In the genomic region with DNA sequence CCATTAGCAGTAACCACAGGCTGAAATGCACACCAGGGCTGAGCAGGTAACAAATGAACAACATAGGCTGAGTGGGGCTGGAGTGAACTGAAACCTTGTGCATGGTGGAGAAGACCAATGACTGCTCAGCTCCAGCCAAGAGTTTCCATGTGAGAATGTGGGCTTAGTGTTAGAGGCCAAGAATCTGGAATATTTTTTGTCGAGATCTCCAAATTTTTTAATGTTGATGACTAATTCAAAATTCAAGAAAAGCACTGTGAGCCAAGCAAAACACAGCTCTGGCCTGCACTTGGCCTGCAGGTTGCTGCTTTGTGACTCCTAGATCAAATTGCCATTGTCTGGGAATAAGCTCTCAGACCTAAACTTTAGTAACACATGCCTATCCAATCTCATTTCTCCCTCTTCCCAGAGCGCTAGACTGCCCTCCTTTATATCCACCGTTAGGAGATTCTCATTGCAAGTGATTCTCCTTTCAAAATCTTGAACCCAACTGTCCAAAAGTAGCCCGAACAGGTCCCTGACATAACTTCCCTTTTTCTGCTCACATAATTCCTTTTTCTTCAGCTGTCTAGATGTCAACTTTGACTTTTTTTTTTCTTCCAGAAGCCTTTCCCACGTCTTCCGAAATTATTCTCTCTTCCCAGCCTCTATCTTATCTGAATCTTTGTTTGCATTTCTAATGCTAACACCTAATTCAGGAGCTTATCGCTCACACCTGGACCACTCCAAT, we compare ENCODE assay signal across 11 cellular contexts. TPM values are rescaled to one million over a fixed set of nuclear protein-coding genes. Genes with fewer than 3 reads are reported as not detected.
DNase-seq lines count a peak whose midpoint lies in the region; ATAC-seq and TF ChIP-seq lines count a peak whose summit lies in the region.
"Had no signal": no experiment of that assay in that cellular context is flagged by ENCODE, and none has a peak within 500 bp of the region (broad histone marks: within the 10 kb centered on the region; RNA-seq: fewer than 3 reads in every experiment).

No MANE protein-coding gene starts in this region.

- no peaks in the 10 kb centered on the region for H3K36me3 Mint-ChIP-seq in endodermal cell (ENCODE audit: low read depth)
- H3K36me3 Mint-ChIP-seq in activated T-cell treated with anti-CD3 and anti-CD28 coated beads, Interleukin-2, amount 50 U/mL, for 4 hours (ENCODE audit: insufficient read depth), result peaks cover 20% of the 10 kb centered on the region

- BruUV-seq in IMR-90 (replicated peaks; lab: Mats Ljungman, UMichigan), result no TSS peak

- POLR2A ChIA-PET in IMR-90 (lab: Charles Lee; ENCODE audit: unreplicated experiment), result no interaction called here

- no peaks in the 10 kb centered on the region for H3K9me3 ChIP-seq in IMR-90 (ENCODE audit: control insufficient read depth, insufficient read depth, low read length)
- H3K9me3 ChIP-seq in muscle layer of colon (ENCODE audit: low read length), result no peaks in the 10 kb centered on the region
- H3K9me3 ChIP-seq in endodermal cell (ENCODE audit: control insufficient read depth, low read length), result no peaks in the 10 kb centered on the region

- no peak overlapping the region for H2AFZ ChIP-seq in ACC112 (ENCODE audit: low read length, unreplicated experiment)
- no peak overlapping the region for H2AFZ ChIP-seq in IMR-90 (replicated peaks; ENCODE audit: low read length, poor library complexity)

- H3K27ac Mint-ChIP-seq in endodermal cell, result no peak overlapping the region

- peak overlapping the region; percentile 50; the same call in 1 of the 2 replicates for H3K23ac ChIP-seq in IMR-90 (ENCODE audit: low read depth, low read length)

- peak overlapping the region; percentile 57 for H3K4me2 ChIP-seq in IMR-90 (ENCODE audit: low read depth, low read length)

- H2BK5ac ChIP-seq in IMR-90 (ENCODE audit: low read depth, low read length, poor library complexity, severe bottlenecking), result peak overlapping the region; percentile 82

- TF ChIP-seq RAD21 in IMR-90 (IDR thresholded peaks at IDR 0.05; ENCODE audit: low read length), result no peak

- peaks cover 22% of the 10 kb centered on the region for H3K9me1 ChIP-seq in IMR-90 (ENCODE audit: insufficient read depth, low read length)

- WGBS in IMR-90 (ENCODE audit: extremely low coverage in 2 of 2, insufficient read length in 1 of 2), 2 experiments, result 49% methylated on average over 5 of the region's 7 CpGs; no CpG with 5 or more reads in 1 of the 2 experiments
- 73 to 80% methylated on average over 7 of the region's 7 CpGs for WGBS in endodermal cell (ENCODE audit: insufficient coverage in 1 of 2, insufficient read length in 1 of 2), 2 experiments

- no peak overlapping the region for H3K56ac ChIP-seq in IMR-90 (ENCODE audit: extremely low read depth, insufficient read depth, low read length)

- H2BK20ac ChIP-seq in IMR-90 (ENCODE audit: low read depth, low read length), result peak overlapping the region; percentile 81

- H3K79me2 ChIP-seq in ACC112 (ENCODE audit: control insufficient read depth, insufficient read depth, low read length, unreplicated experiment), result peaks cover 66% of the 10 kb centered on the region

- no peaks in the 10 kb centered on the region for H3K36me3 ChIP-seq in ACC112 (ENCODE audit: insufficient read depth, low read length)
- no peaks in the 10 kb centered on the region for H3K36me3 ChIP-seq in IMR-90 (ENCODE audit: control insufficient read depth, insufficient read depth, low read length)
- H3K36me3 ChIP-seq in muscle layer of colon (ENCODE audit: insufficient read depth, low read length), result no peaks in the 10 kb centered on the region
- H3K36me3 ChIP-seq in endodermal cell (ENCODE audit: control insufficient read depth, insufficient read depth, low read length), result no peaks in the 10 kb centered on the region

- H3K14ac ChIP-seq in IMR-90 (replicated peaks; ENCODE audit: low read depth, low read length), result peak overlapping the region; percentile 65; the same call in 1 of the 2 replicates

- CTCF ChIA-PET in IMR-90 (lab: Yijun Ruan, JAX), result interaction anchor here (0.6 to 1.6 kb wide), 5 partner anchors 28 to 195 kb away, joined by 3 to 5 read pairs (median 3); no protein-coding TSS in a partner anchor

- H3K27ac ChIP-seq in ACC112 (ENCODE audit: low read depth, low read length), result peak overlapping the region; percentile 100
- H3K27ac ChIP-seq in IMR-90 (ENCODE audit: insufficient read depth, low read length), result peak overlapping the region; percentile 88
- H3K27ac ChIP-seq in muscle layer of colon (ENCODE audit: low read depth, low read length), result peak overlapping the region; percentile 88
- H3K27ac ChIP-seq in endodermal cell (ENCODE audit: low read depth, low read length), result no peak overlapping the region

- H3K4me3 Mint-ChIP-seq in endodermal cell, result no peak overlapping the region
- H3K4me3 Mint-ChIP-seq in activated T-cell treated with anti-CD3 and anti-CD28 coated beads, Interleukin-2, amount 50 U/mL, for 4 hours, result no peak overlapping the region

- peak; percentile 40 for ATAC-seq in IMR-90 (ENCODE audit: low read depth)
- no peak for ATAC-seq in GM18517 (IDR thresholded peaks at IDR 0.05; ENCODE audit: unreplicated experiment)
- ATAC-seq in activated T-cell treated with anti-CD3 and anti-CD28 coated beads, Interleukin-2, amount 50 U/mL, for 4 hours, result no peak

- peaks cover 78% of the 10 kb centered on the region for H3K4me1 ChIP-seq in ACC112 (ENCODE audit: control insufficient read depth, insufficient read depth, low read length, unreplicated experiment)
- peaks cover 24% of the 10 kb centered on the region for H3K4me1 ChIP-seq in IMR-90 (ENCODE audit: control insufficient read depth, insufficient read depth, low read length)
- peaks cover 78% of the 10 kb centered on the region for H3K4me1 ChIP-seq in muscle layer of colon (ENCODE audit: insufficient read depth, low read length)
- H3K4me1 ChIP-seq in endodermal cell (ENCODE audit: control insufficient read depth, insufficient read depth, low read length), result no peaks in the 10 kb centered on the region

- H3K4me1 Mint-ChIP-seq in endodermal cell, result peaks cover 6% of the 10 kb centered on the region
- H3K4me1 Mint-ChIP-seq in activated T-cell treated with anti-CD3 and anti-CD28 coated beads, Interleukin-2, amount 50 U/mL, for 4 hours (ENCODE audit: low read depth), result peaks cover 86% of the 10 kb centered on the region

- H3K27me3 ChIP-seq in ACC112 (ENCODE audit: insufficient read depth, low read length), result no peaks in the 10 kb centered on the region
- H3K27me3 ChIP-seq in IMR-90 (ENCODE audit: control insufficient read depth, insufficient read depth, low read length), result no peaks in the 10 kb centered on the region
- no peaks in the 10 kb centered on the region for H3K27me3 ChIP-seq in muscle layer of colon (ENCODE audit: control insufficient read depth in 1 of 2, insufficient read depth in 2 of 2, low read length in 2 of 2)
- peaks cover 92% of the 10 kb centered on the region for H3K27me3 ChIP-seq in endodermal cell (ENCODE audit: control insufficient read depth, insufficient read depth, low read length, poor library complexity, severe bottlenecking)

- H2AK5ac ChIP-seq in IMR-90 (ENCODE audit: low read depth, low read length), result peak overlapping the region; percentile 85

- no peak overlapping the region for H3K9ac ChIP-seq in IMR-90 (ENCODE audit: low read depth, low read length)
- no peak overlapping the region for H3K9ac ChIP-seq in muscle layer of colon (ENCODE audit: low read length)
- no peak overlapping the region for H3K9ac ChIP-seq in endodermal cell (ENCODE audit: extremely low read depth, low read length, poor library complexity, severe bottlenecking)

- H3K4me3 ChIP-seq in ACC112 (ENCODE audit: low read depth, low read length) (peak overlapping the region; percentile 42), IMR-90 (ENCODE audit: insufficient read depth, low read depth, low read length) (no peak overlapping the region), choroid plexus epithelial cell (ENCODE audit: low read depth, low read length) (no peak overlapping the region), muscle layer of colon (ENCODE audit: low read depth in 1 of 2, low read length in 2 of 2) (no peak overlapping the region), endodermal cell (ENCODE audit: low read length) (no peak overlapping the region)

- TF ChIP-seq CTCF in IMR-90 (conservative IDR thresholded peaks at IDR 0.05; ENCODE audit: low read depth, low read length) (no peak), choroid plexus epithelial cell (conservative IDR thresholded peaks at IDR 0.05; ENCODE audit: low read depth, low read length) (no peak), endodermal cell (conservative IDR thresholded peaks at IDR 0.05) (no peak)

- peak overlapping the region; percentile 26 for H2AK9ac ChIP-seq in IMR-90 (replicated peaks; ENCODE audit: low read depth, low read length, poor library complexity)

- H3K27me3 Mint-ChIP-seq in endodermal cell (ENCODE audit: insufficient read depth), result peaks cover 95% of the 10 kb centered on the region
- H3K27me3 Mint-ChIP-seq in activated T-cell treated with anti-CD3 and anti-CD28 coated beads, Interleukin-2, amount 50 U/mL, for 4 hours (ENCODE audit: low read depth), result no peaks in the 10 kb centered on the region

- H2BK120ac ChIP-seq in IMR-90 (ENCODE audit: low read depth, low read length), result peak overlapping the region; percentile 76; the same call in 1 of the 2 replicates

- H3K18ac ChIP-seq in IMR-90 (ENCODE audit: low read depth, low read length), result peak overlapping the region; percentile 68

- intact Hi-C loops in IMR-90 (cut with micrococcal nuclease), result no loop called here

- H4K5ac ChIP-seq in IMR-90 (ENCODE audit: low read depth, low read length), result peak overlapping the region; percentile 65

- H2BK15ac ChIP-seq in IMR-90 (ENCODE audit: low read depth, low read length), result peak overlapping the region; percentile 26; the same call in 2 of the 3 replicates

- peak overlapping the region; percentile 71 for H3K4ac ChIP-seq in IMR-90 (ENCODE audit: low read depth, low read length)

- TF ChIP-seq POLR2A in IMR-90 (IDR thresholded peaks at IDR 0.05; ENCODE audit: low read depth, low read length), result no peak

- in situ Hi-C loops in IMR-90 (cut with MboI; ENCODE audit: low sequenced_read_pairs), result no loop called here

- dilution Hi-C loops in IMR-90 (cut with HindIII; ENCODE audit: low sequenced_read_pairs, unreplicated experiment), result no loop called here

- peak; percentile 89 for DNase-seq in IMR-90
- DNase-seq in choroid plexus epithelial cell (ENCODE audit: low read depth), result peak; percentile 94
- no peak for DNase-seq in endodermal cell
- DNase-seq in 8988T, result no peak
- no peak for DNase-seq in activated T-cell treated with anti-CD3 and anti-CD28 coated beads, Interleukin-2, amount 50 U/mL, for 4 hours
- DNase-seq: activated T-cell treated with anti-CD3 and anti-CD28 coated beads for 4 hours, kidney, NCI-H526 had no signal

- no peaks in the 10 kb centered on the region for H3K9me3 Mint-ChIP-seq in endodermal cell
- no peaks in the 10 kb centered on the region for H3K9me3 Mint-ChIP-seq in activated T-cell treated with anti-CD3 and anti-CD28 coated beads, Interleukin-2, amount 50 U/mL, for 4 hours

- peak overlapping the region; percentile 12 to 67; a peak in 2 of 4 replicates for H4K8ac ChIP-seq in IMR-90 (ENCODE audit: low read depth in 2 of 2, low read length in 2 of 2)

- peaks cover 13 to 31% of the 10 kb centered on the region in 2 experiments for H3K79me1 ChIP-seq in IMR-90 (ENCODE audit: low read depth in 1 of 2, low read length in 2 of 2)

- H4K91ac ChIP-seq in IMR-90 (ENCODE audit: insufficient read depth, low read depth, low read length), result peak overlapping the region; percentile 67

- peaks cover 8% of the 10 kb centered on the region; the same call in 1 of the 2 replicates for H4K20me1 ChIP-seq in IMR-90 (ENCODE audit: insufficient read depth, low read length)

RNA-seq across cellular contexts. Expression of a gene that starts 7.5 kb away (rescaled TPM):
- total RNA-seq in IMR-90 (2012; rRNA removed) (39.2 and 40.3 TPM in 2 replicates), endodermal cell (under 1 TPM in 1 of 2 donors, not detected in 1; 0.24 TPM)
- 21.2 and 22.1 TPM in 2 replicates for polyA plus RNA-seq in IMR-90 (2012; rRNA removed)
- 18.5 and 19.9 TPM in 2 replicates for polyA plus RNA-seq in IMR-90 (2012; cell fraction: cytosol; rRNA removed)
- 7.4 and 18.0 TPM in 2 replicates for polyA plus RNA-seq in IMR-90 (2012; cell fraction: nucleus; rRNA removed; ENCODE audit: low replicate concordance)
- 0.93 TPM for polyA plus RNA-seq in endodermal cell (2013, experiment 1 of 2)
- 0.58 TPM for polyA plus RNA-seq in endodermal cell (2013, experiment 2 of 2)
- 10 to 100 TPM; 34.4 to 58.4 (median 39.4) TPM for total RNA-seq in activated T-cell treated with anti-CD3 and anti-CD28 coated beads, Interleukin-2, amount 50 U/mL, for 4 hours

RNA-seq across cellular contexts. Expression of a gene that starts 55.2 kb away (rescaled TPM):
- total RNA-seq in IMR-90 (2012; rRNA removed) (40.9 and 78.3 TPM in 2 replicates), endodermal cell (10 to 100 TPM; 43.3 to 46.8 TPM)
- 17.9 and 21.7 TPM in 2 replicates for polyA plus RNA-seq in IMR-90 (2012; rRNA removed)
- polyA plus RNA-seq in IMR-90 (2012; cell fraction: cytosol; rRNA removed), result 7.2 and 12.0 TPM in 2 replicates
- polyA plus RNA-seq in IMR-90 (2012; cell fraction: nucleus; rRNA removed; ENCODE audit: low replicate concordance), result 2.2 and 9.9 TPM in 2 replicates
- polyA plus RNA-seq in endodermal cell (2013, experiment 1 of 2), result 48.4 TPM
- polyA plus RNA-seq in endodermal cell (2013, experiment 2 of 2), result 46.7 TPM
- 10 to 100 TPM; 49.6 to 58.2 (median 49.9) TPM for total RNA-seq in activated T-cell treated with anti-CD3 and anti-CD28 coated beads, Interleukin-2, amount 50 U/mL, for 4 hours

Comparison
In these comparisons a context has a peak if more than half of its experiments do, and no peak if none do; other contexts are left out.
1. DNase-seq: peak in IMR-90 (single experiment) and choroid plexus epithelial cell (single experiment); none in endodermal cell (single experiment), 8988T (single experiment) and activated T-cell treated with anti-CD3 and anti-CD28 coated beads, Interleukin-2, amount 50 U/mL, for 4 hours (single experiment).
2. RNA of a gene that starts 7.5 kb away (total RNA-seq): 39.2 to 40.3 TPM in IMR-90 and 34.4 to 58.4 TPM in activated T-cell treated with anti-CD3 and anti-CD28 coated beads, Interleukin-2, amount 50 U/mL, for 4 hours; 0.24 TPM in endodermal cell; every median in the first group is over 10 times any median in the second.